In genomic region chr3:70400194-70400593, GRCh38 we compare ENCODE assay signal across 25 cellular contexts.
DNase-seq lines count a peak whose midpoint lies in the region; ATAC-seq, FAIRE-seq and TF ChIP-seq lines count a peak whose summit lies in the region.
"Had no signal": no experiment of that assay in that cellular context is flagged by ENCODE, and none has a peak within 500 bp of the region (broad histone marks: within the 10 kb centered on the region; RNA-seq: fewer than 3 reads in every experiment).

No MANE protein-coding gene starts in this region.

- no peaks in the 10 kb centered on the region for H3K4me1 ChIP-seq in SJCRH30
- H3K4me1 ChIP-seq: A549; BLaER1 treated with 17β-estradiol and CSF1 and Interleukin-3, amounts not matched to agents 10 nM and 100 nM had no signal

- no peaks in the 10 kb centered on the region for H3K36me3 ChIP-seq in SJCRH30
- H3K36me3 ChIP-seq: BLaER1 treated with 17β-estradiol and CSF1 and Interleukin-3, amounts not matched to agents 10 nM and 100 nM; brain microvascular endothelial cell; MG63 had no signal

- no peaks in the 10 kb centered on the region for H3K4me1 Mint-ChIP-seq in activated naive CD8-positive, alpha-beta T cell treated with anti-CD3 and anti-CD28 coated beads for 36 hours

- no peak overlapping the region for H3K27ac Mint-ChIP-seq in activated naive CD8-positive, alpha-beta T cell treated with anti-CD3 and anti-CD28 coated beads for 36 hours
- H3K27ac Mint-ChIP-seq: activated naive CD4-positive, alpha-beta T cell treated with anti-CD3 and anti-CD28 coated beads, Interleukin-2, amount 50 U/mL, for 72 hours had no signal

- H3K9me3 ChIP-seq in SJCRH30 (replicated peaks) = no peaks in the 10 kb centered on the region
- H3K9me3 ChIP-seq: A549; BLaER1 treated with 17β-estradiol and CSF1 and Interleukin-3, amounts not matched to agents 10 nM and 100 nM; MG63 had no signal

- TF ChIP-seq POLR2A in GM12892 (IDR thresholded peaks at IDR 0.05; ENCODE audit: low read depth, low read length) = no peak

- DNase-seq in GM12892 (ENCODE audit: insufficient read length) (no peak), DMS79 (lab: John Stamatoyannopoulos, UW) (no peak), SJCRH30 (no peak)
- DNase-seq in stimulated activated naive CD4-positive, alpha-beta T cell treated with Interleukin-2 at 50 U/mL for 16 hours (lab: John Stamatoyannopoulos, UW) = no peak
- no peak for DNase-seq in activated naive CD8-positive, alpha-beta T cell treated with anti-CD3 and anti-CD28 coated beads for 36 hours
- DNase-seq: activated CD4-positive, alpha-beta T cell treated with anti-CD3 and anti-CD28 coated beads, Interleukin-2, amount 50 U/mL, for 4 hours; brain microvascular endothelial cell; cortex of kidney; DMS153; left cardiac atrium; MG63; midbrain; NCI-H187 treated with DMSO at 0.1 percent for 48 hours; NCI-H524 treated with DMSO at 0.1 percent for 48 hours; SHP77; stimulated activated naive CD8-positive, alpha-beta T cell treated with anti-CD3 and anti-CD28 coated beads, Interleukin-15, Interleukin-2, amounts not matched to agents 100 U/mL and 50 U/mL, for 24 hours; trophoblast cell had no signal

- no peaks in the 10 kb centered on the region for H3K36me3 Mint-ChIP-seq in activated naive CD8-positive, alpha-beta T cell treated with anti-CD3 and anti-CD28 coated beads for 36 hours
- H3K36me3 Mint-ChIP-seq: activated naive CD4-positive, alpha-beta T cell treated with anti-CD3 and anti-CD28 coated beads, Interleukin-2, amount 50 U/mL, for 72 hours had no signal

- ATAC-seq in GM19438 (IDR thresholded peaks at IDR 0.05; ENCODE audit: low read depth, unreplicated experiment) (peak; percentile 58), HG02623 (IDR thresholded peaks at IDR 0.05; ENCODE audit: unreplicated experiment) (peak; percentile 60), HG03280 (IDR thresholded peaks at IDR 0.05; ENCODE audit: unreplicated experiment) (peak; percentile 74)
- ATAC-seq: A549; activated naive CD4-positive, alpha-beta T cell treated with anti-CD3 and anti-CD28 coated beads, Interleukin-2, amount 50 U/mL, for 72 hours; left cardiac atrium; stimulated activated naive CD8-positive, alpha-beta T cell treated with anti-CD3 and anti-CD28 coated beads, Interleukin-15, Interleukin-2, amounts not matched to agents 100 U/mL and 50 U/mL, for 24 hours had no signal

- H3K4me3 ChIP-seq in SJCRH30 = no peak overlapping the region
- H3K4me3 ChIP-seq: A549; BLaER1 treated with 17β-estradiol and CSF1 and Interleukin-3, amounts not matched to agents 10 nM and 100 nM; MG63 had no signal

- FAIRE-seq in GM12892 (lab: Jason Lieb, UNC) = peak; percentile 68
- FAIRE-seq: A549, frontal cortex had no signal

- no peak overlapping the region for H3K27ac ChIP-seq in SJCRH30
- H3K27ac ChIP-seq: A549; BLaER1 treated with 17β-estradiol and CSF1 and Interleukin-3, amounts not matched to agents 10 nM and 100 nM; brain microvascular endothelial cell; VCaP had no signal

- no peaks in the 10 kb centered on the region for H3K9me3 Mint-ChIP-seq in activated naive CD8-positive, alpha-beta T cell treated with anti-CD3 and anti-CD28 coated beads for 36 hours
- H3K9me3 Mint-ChIP-seq: activated naive CD4-positive, alpha-beta T cell treated with anti-CD3 and anti-CD28 coated beads, Interleukin-2, amount 50 U/mL, for 72 hours had no signal

- no peak overlapping the region for H3K4me3 Mint-ChIP-seq in activated naive CD8-positive, alpha-beta T cell treated with anti-CD3 and anti-CD28 coated beads for 36 hours

- peaks cover 20% of the 10 kb centered on the region for H3K27me3 Mint-ChIP-seq in activated naive CD8-positive, alpha-beta T cell treated with anti-CD3 and anti-CD28 coated beads for 36 hours

- H3K27me3 ChIP-seq in SJCRH30 = no peaks in the 10 kb centered on the region
- H3K27me3 ChIP-seq: BLaER1 treated with 17β-estradiol and CSF1 and Interleukin-3, amounts not matched to agents 10 nM and 100 nM; brain microvascular endothelial cell; MG63 had no signal
